Comparison of ENCODE assay signal across 33 cellular contexts in the genomic region with DNA sequence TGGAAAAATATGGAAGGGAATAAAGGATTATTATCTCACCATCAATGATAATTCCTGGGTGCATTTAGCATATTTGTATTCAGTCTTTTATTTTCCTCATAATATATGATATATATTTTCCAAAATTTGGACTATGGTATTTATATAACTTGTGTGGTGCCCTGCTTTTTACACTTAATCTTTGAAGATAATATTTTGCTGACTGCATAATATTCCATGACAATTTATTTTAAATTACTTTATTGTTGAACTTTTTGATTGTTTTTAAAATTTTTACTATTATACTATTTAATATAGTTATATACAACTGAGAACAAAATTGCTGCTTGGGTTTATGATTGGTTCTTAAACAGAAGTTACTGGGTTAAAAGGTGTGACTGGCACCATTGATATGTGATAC.
DNase-seq lines count a peak whose midpoint lies in the region; ATAC-seq, FAIRE-seq and TF ChIP-seq lines count a peak whose summit lies in the region.
"Had no signal": no experiment of that assay in that cellular context is flagged by ENCODE, and none has a peak within 500 bp of the region (broad histone marks: within the 10 kb centered on the region; RNA-seq: fewer than 3 reads in every experiment).

No MANE protein-coding gene starts in this region.

- H3K4me3 Mint-ChIP-seq in stimulated activated memory B cell treated with anti-CD40 and anti-IgM and Interleukin-4, amounts not matched to agents 10 μg/mL and 1 μg/mL and 100 μg/mL, for 72 hours = no peak overlapping the region
- H3K4me3 Mint-ChIP-seq: B cell; CD14-positive monocyte; CD4-positive, alpha-beta memory T cell; CD4-positive, alpha-beta T cell; CD4-positive, CD25-positive, alpha-beta regulatory T cell; CD8-positive, alpha-beta memory T cell; CD8-positive, alpha-beta T cell had no signal

- TF ChIP-seq POLR2A in HepG2 (IDR thresholded peaks at IDR 0.05; ENCODE audit: insufficient read depth in 1 of 2, low read depth in 2 of 2, low read length in 2 of 2) = no peak
- no peak for TF ChIP-seq POLR2A in right lobe of liver (IDR thresholded peaks at IDR 0.05)
- no peak for TF ChIP-seq POLR2A in K562 (conservative IDR thresholded peaks at IDR 0.05)

- H3K79me2 ChIP-seq in HepG2 (ENCODE audit: insufficient read depth, low read length) (no peaks in the 10 kb centered on the region), K562 (ENCODE audit: control insufficient read depth, insufficient read depth, low read length) (no peaks in the 10 kb centered on the region)

- CTCF ChIA-PET in HepG2 (lab: Yijun Ruan, JAX; ENCODE audit: low intra/inter-chr PET ratio, low total read pairs) (no interaction called here), K562 (lab: Yijun Ruan, JAX; ENCODE audit: low intra/inter-chr PET ratio) (no interaction called here)

- H3K36me3 ChIP-seq in HepG2 (replicated peaks in 1 of 2; ENCODE audit: control insufficient read depth in 1 of 2, insufficient read depth in 2 of 2, low read length in 2 of 2) (no peaks in the 10 kb centered on the region), right lobe of liver (peaks cover 0 to 2% (median 0%) of the 10 kb centered on the region in 4 donors), K562 (ENCODE audit: control insufficient read depth, insufficient read depth, low read length) (no peaks in the 10 kb centered on the region)
- H3K36me3 ChIP-seq: BE2C; BLaER1; BLaER1 treated with 17β-estradiol and CSF1 and Interleukin-3, amounts not matched to agents 10 nM and 100 nM had no signal

- no peak for TF ChIP-seq EP300 in HepG2 (IDR thresholded peaks at IDR 0.05; ENCODE audit: low read depth in 2 of 2, low read length in 2 of 2)
- no peak for TF ChIP-seq EP300 in HepG2 (CRISPR knock-in tag; IDR thresholded peaks at IDR 0.05; ENCODE audit: borderline replicate concordance)
- no peak for TF ChIP-seq EP300 in K562 (IDR thresholded peaks at IDR 0.05; ENCODE audit: low read length)

- H3K4me3 ChIP-seq in HepG2 (replicated peaks in 1 of 3; ENCODE audit: insufficient read depth in 1 of 3, low read depth in 2 of 3, low read length in 3 of 3) = no peak overlapping the region
- no peak overlapping the region for H3K4me3 ChIP-seq in right lobe of liver
- no peak overlapping the region for H3K4me3 ChIP-seq in K562
- H3K4me3 ChIP-seq: A549; BLaER1; BLaER1 treated with 17β-estradiol and CSF1 and Interleukin-3, amounts not matched to agents 10 nM and 100 nM had no signal

- DNase-seq in HepG2 (ENCODE audit: low spot score) (no peak), right lobe of liver (no peak), K562 (ENCODE audit: extremely low read depth in 1 of 4, low spot score in 3 of 4) (no peak)
- DNase-seq: 8988T; ACHN; AML-193; BE2C; C1 segment of cervical spinal cord; Caco-2; Calu3; CD4-positive, alpha-beta memory T cell; CD4-positive, alpha-beta T cell; CD4-positive, CD25-positive, alpha-beta regulatory T cell; CD8-positive, alpha-beta memory T cell; CD8-positive, alpha-beta T cell; COR-L47; DMS 273 treated with DMSO at 0.1 percent for 48 hours; DMS153; DMS53; DMS79; DMS79 treated with DMSO at 0.1 percent for 48 hours; DND-41; EL had no signal

- BruUV-seq in HepG2 (replicated peaks; lab: Mats Ljungman, UMichigan) (no TSS peak), K562 (replicated peaks; lab: Mats Ljungman, UMichigan) (no TSS peak)

- H3K4me2 ChIP-seq in HepG2 (ENCODE audit: low read depth, low read length) (no peak overlapping the region), K562 (ENCODE audit: insufficient read depth, low read length) (no peak overlapping the region)
- H3K4me2 ChIP-seq: A549; BLaER1; BLaER1 treated with 17β-estradiol and CSF1 and Interleukin-3, amounts not matched to agents 10 nM and 100 nM had no signal

- H4K20me1 ChIP-seq in HepG2 (ENCODE audit: insufficient read depth, low read length) (no peaks in the 10 kb centered on the region), K562 (replicated peaks; ENCODE audit: control insufficient read depth, insufficient read depth, low read length) (no peaks in the 10 kb centered on the region)
- H4K20me1 ChIP-seq: BLaER1; BLaER1 treated with 17β-estradiol and CSF1 and Interleukin-3, amounts not matched to agents 10 nM and 100 nM had no signal

- no peak for TF ChIP-seq CTCF in HepG2 (CRISPR knock-in tag; IDR thresholded peaks at IDR 0.05)
- TF ChIP-seq CTCF in right lobe of liver (IDR thresholded peaks at IDR 0.05) = no peak
- no peak for TF ChIP-seq CTCF in K562 (IDR thresholded peaks at IDR 0.05 in 2 of 3, conservative IDR thresholded peaks at IDR 0.05 in 1 of 3; ENCODE audit: insufficient read depth in 2 of 3, low read depth in 1 of 3, low read length in 3 of 3)

- POLR2A ChIA-PET in HepG2 (lab: Yijun Ruan, JAX) = no interaction called here
- POLR2A ChIA-PET in K562 (lab: Yijun Ruan, JAX) = no interaction called here

- in situ Hi-C loops in HepG2 (cut with HindIII; ENCODE audit: extremely low pct_ligation_motif_present, low pct_unique_long_range_greater_than_20kb) = no loop called here
- in situ Hi-C loops in K562 (cut with MboI) = no loop called here

- H3K4me1 ChIP-seq in HepG2 (ENCODE audit: insufficient read depth, low read length) (peaks cover 15% of the 10 kb centered on the region), right lobe of liver (peaks cover 0 to 17% (median 2%) of the 10 kb centered on the region in 4 donors), K562 (replicated peaks in 1 of 2; ENCODE audit: control insufficient read depth in 2 of 2, insufficient read depth in 2 of 2, low read length in 2 of 2) (no peaks in the 10 kb centered on the region)
- H3K4me1 ChIP-seq: A549; BE2C; BLaER1; BLaER1 treated with 17β-estradiol and CSF1 and Interleukin-3, amounts not matched to agents 10 nM and 100 nM had no signal

- no peaks in the 10 kb centered on the region for H3K27me3 Mint-ChIP-seq in stimulated activated memory B cell treated with anti-CD40 and anti-IgM and Interleukin-4, amounts not matched to agents 10 μg/mL and 1 μg/mL and 100 μg/mL, for 72 hours
- H3K27me3 Mint-ChIP-seq: B cell; CD4-positive, alpha-beta T cell; CD4-positive, CD25-positive, alpha-beta regulatory T cell; CD8-positive, alpha-beta memory T cell had no signal

- H3K27ac ChIP-seq in HepG2 (ENCODE audit: extremely low read length, insufficient read depth, low read length) (no peak overlapping the region), right lobe of liver (no peak overlapping the region), K562 (ENCODE audit: extremely low read depth, low read depth, low read length) (no peak overlapping the region)
- H3K27ac ChIP-seq: 22Rv1; A549; BLaER1; BLaER1 treated with 17β-estradiol and CSF1 and Interleukin-3, amounts not matched to agents 10 nM and 100 nM; C4-2B had no signal

- H3K9me3 ChIP-seq in HepG2 (ENCODE audit: low read length) = no peaks in the 10 kb centered on the region
- no peaks in the 10 kb centered on the region for H3K9me3 ChIP-seq in right lobe of liver
- H3K9me3 ChIP-seq in K562 (replicated peaks; ENCODE audit: control insufficient read depth, insufficient read depth, low read depth, low read length) = no peaks in the 10 kb centered on the region
- H3K9me3 ChIP-seq: A549; BE2C; BLaER1; BLaER1 treated with 17β-estradiol and CSF1 and Interleukin-3, amounts not matched to agents 10 nM and 100 nM; Caco-2 had no signal

- H3K27me3 ChIP-seq in HepG2 (ENCODE audit: control insufficient read depth in 1 of 2, insufficient read depth in 2 of 2, low read length in 2 of 2) (no peaks in the 10 kb centered on the region), right lobe of liver (no peaks in the 10 kb centered on the region), K562 (ENCODE audit: control insufficient read depth in 2 of 2, insufficient read depth in 2 of 2, low read length in 2 of 2) (no peaks in the 10 kb centered on the region)
- H3K27me3 ChIP-seq: BLaER1; BLaER1 treated with 17β-estradiol and CSF1 and Interleukin-3, amounts not matched to agents 10 nM and 100 nM had no signal

- H3K27ac Mint-ChIP-seq in stimulated activated memory B cell treated with anti-CD40 and anti-IgM and Interleukin-4, amounts not matched to agents 10 μg/mL and 1 μg/mL and 100 μg/mL, for 72 hours = no peak overlapping the region
- H3K27ac Mint-ChIP-seq: B cell; CD14-positive monocyte; CD4-positive, alpha-beta memory T cell; CD4-positive, alpha-beta T cell; CD4-positive, CD25-positive, alpha-beta regulatory T cell; CD8-positive, alpha-beta memory T cell; CD8-positive, alpha-beta T cell had no signal

- H2AFZ ChIP-seq in HepG2 (ENCODE audit: low read length) (no peak overlapping the region), K562 (ENCODE audit: low read depth, low read length) (no peak overlapping the region)

- H3K9me1 ChIP-seq in K562 (ENCODE audit: control insufficient read depth, insufficient read depth, low read length) = no peaks in the 10 kb centered on the region

- no peak overlapping the region for H3K9ac ChIP-seq in HepG2 (ENCODE audit: insufficient read depth, low read depth, low read length)
- H3K9ac ChIP-seq in K562 (ENCODE audit: insufficient read depth in 1 of 2, low read depth in 2 of 2, low read length in 2 of 2) = no peak overlapping the region
- H3K9ac ChIP-seq: BLaER1; BLaER1 treated with 17β-estradiol and CSF1 and Interleukin-3, amounts not matched to agents 10 nM and 100 nM had no signal

- no peak for FAIRE-seq in HepG2 (lab: Jason Lieb, UNC)
- FAIRE-seq in K562 (lab: Jason Lieb, UNC) = no peak
- FAIRE-seq: A204.1, A549, D721Med had no signal

- TF ChIP-seq RAD21 in HepG2 (CRISPR knock-in tag; IDR thresholded peaks at IDR 0.05) (no peak), K562 (CRISPR knock-in tag; conservative IDR thresholded peaks at IDR 0.05 in 1 of 2, IDR thresholded peaks at IDR 0.05 in 1 of 2) (no peak)

- intact Hi-C loops in HepG2 (cut with micrococcal nuclease; ENCODE audit: unreplicated experiment) = no loop called here
- intact Hi-C loops in right lobe of liver (cut with DNase I) = no loop called here
- intact Hi-C loops in K562 (cut with micrococcal nuclease) = no loop called here

- no peaks in the 10 kb centered on the region for H3K4me1 Mint-ChIP-seq in stimulated activated memory B cell treated with anti-CD40 and anti-IgM and Interleukin-4, amounts not matched to agents 10 μg/mL and 1 μg/mL and 100 μg/mL, for 72 hours
- H3K4me1 Mint-ChIP-seq: B cell; CD14-positive monocyte; CD4-positive, alpha-beta memory T cell; CD4-positive, CD25-positive, alpha-beta regulatory T cell; CD8-positive, alpha-beta memory T cell had no signal

- ATAC-seq in HepG2 (no peak), right lobe of liver (no peak), K562 (no peak)
- ATAC-seq in stimulated activated memory B cell treated with anti-CD40 and anti-IgM and Interleukin-4, amounts not matched to agents 10 μg/mL and 1 μg/mL and 100 μg/mL, for 72 hours = no peak
- ATAC-seq: A549; CD8-positive, alpha-beta T cell had no signal

- peaks cover 7% of the 10 kb centered on the region for H3K9me3 Mint-ChIP-seq in stimulated activated memory B cell treated with anti-CD40 and anti-IgM and Interleukin-4, amounts not matched to agents 10 μg/mL and 1 μg/mL and 100 μg/mL, for 72 hours
- H3K9me3 Mint-ChIP-seq: CD4-positive, alpha-beta T cell; CD4-positive, CD25-positive, alpha-beta regulatory T cell; CD8-positive, alpha-beta memory T cell; CD8-positive, alpha-beta T cell had no signal

- no peaks in the 10 kb centered on the region for H3K36me3 Mint-ChIP-seq in stimulated activated memory B cell treated with anti-CD40 and anti-IgM and Interleukin-4, amounts not matched to agents 10 μg/mL and 1 μg/mL and 100 μg/mL, for 72 hours
- H3K36me3 Mint-ChIP-seq: CD14-positive monocyte; CD4-positive, alpha-beta memory T cell; CD4-positive, CD25-positive, alpha-beta regulatory T cell; CD8-positive, alpha-beta memory T cell; CD8-positive, alpha-beta T cell had no signal

Comparison
In these comparisons a context has a peak if more than half of its experiments do, and no peak if none do; other contexts are left out.
1. Of the 241 proteins assayed by ChIP-seq in both HepG2 and K562: peak only in HepG2: HNRNPUL1, MAFF and MAFK; only in K562: none; in both: none; in neither: 238.